Comparison of ENCODE assay signal across 1 cellular context in the genomic region with DNA sequence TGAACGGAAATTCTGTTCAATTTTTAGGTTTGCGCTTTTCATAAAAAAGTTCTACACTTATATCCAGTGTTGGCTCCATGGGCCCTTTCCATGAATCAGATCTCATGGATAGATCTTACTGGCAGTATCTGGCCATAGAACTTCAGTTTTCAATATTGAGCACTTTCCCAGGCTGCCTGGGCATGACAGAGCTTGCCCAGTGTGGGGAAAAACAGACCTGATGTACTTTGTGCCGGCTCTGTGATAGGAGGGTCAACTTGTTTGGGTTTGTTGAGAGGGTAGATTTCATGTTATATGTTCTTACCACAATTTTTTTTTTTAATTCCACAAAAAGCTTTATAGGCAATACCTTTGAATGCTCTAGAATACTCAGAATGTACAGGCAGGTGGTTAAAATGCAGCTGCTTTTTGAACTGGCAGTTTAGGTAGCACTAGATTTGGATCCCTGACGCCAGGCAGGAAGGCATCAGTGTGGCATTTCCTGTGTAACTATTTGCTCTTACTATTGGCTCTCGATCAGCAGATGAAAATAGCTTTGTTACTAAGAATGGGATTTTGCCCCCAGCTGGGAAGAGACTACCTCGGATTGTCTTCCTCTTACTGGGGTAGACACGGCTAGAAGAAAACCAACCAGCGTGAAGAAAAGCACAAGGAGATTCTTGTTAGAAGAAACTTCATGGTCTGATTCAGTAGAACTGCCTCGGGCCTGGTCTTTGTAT.
A peak's percentile ranks its signal among the peaks of the same experiment; 100 is the strongest.
TF ChIP-seq lines count a peak whose summit lies in the region.

No MANE protein-coding gene starts in this region.

TF ChIP-seq in GM12878, 131 proteins besides CTCF, POLR2A, EP300 and RAD21 (continued from another document and continues in another):
- TF ChIP-seq POU2F2 (IDR thresholded peaks at IDR 0.05; ENCODE audit: borderline replicate concordance, low read depth, low read length) (no peak), NR2F1 (conservative IDR thresholded peaks at IDR 0.05) (no peak), RAD51 (IDR thresholded peaks at IDR 0.05) (no peak), EGR1 (IDR thresholded peaks at IDR 0.05; ENCODE audit: borderline replicate concordance in 1 of 2, low read depth in 2 of 2, low read length in 2 of 2) (no peak), BACH1 (IDR thresholded peaks at IDR 0.05; ENCODE audit: borderline replicate concordance) (no peak), RBBP5 (conservative IDR thresholded peaks at IDR 0.05) (no peak), JUNB (IDR thresholded peaks at IDR 0.05) (peak; percentile 51), TBL1XR1 (IDR thresholded peaks at IDR 0.05; ENCODE audit: low read depth, low read length) (no peak), BHLHE40 (IDR thresholded peaks at IDR 0.05; ENCODE audit: borderline replicate concordance in 1 of 2, low read depth in 2 of 2, low read length in 1 of 2) (no peak), TCF12 (IDR thresholded peaks at IDR 0.05; ENCODE audit: low read depth, low read length) (no peak), WRNIP1 (IDR thresholded peaks at IDR 0.05; ENCODE audit: borderline replicate concordance, low read depth, low read length) (no peak), NFYA (IDR thresholded peaks at IDR 0.05; ENCODE audit: borderline replicate concordance, low read depth, low read length) (no peak), CHD1 (IDR thresholded peaks at IDR 0.05; ENCODE audit: low read depth, low read length) (no peak), TCF3 (IDR thresholded peaks at IDR 0.05; ENCODE audit: borderline replicate concordance, insufficient read depth, low read depth, low read length) (no peak), NFXL1 (IDR thresholded peaks at IDR 0.05; ENCODE audit: borderline replicate concordance) (no peak), KDM1A (IDR thresholded peaks at IDR 0.05; ENCODE audit: borderline replicate concordance) (no peak), HDAC6 (IDR thresholded peaks at IDR 0.05; ENCODE audit: unreplicated experiment) (no peak), MYB (IDR thresholded peaks at IDR 0.05; ENCODE audit: borderline replicate concordance, low read depth, low read length) (no peak), RELA (IDR thresholded peaks at IDR 0.05; ENCODE audit: borderline replicate concordance, partially characterized antibody) (no peak), NR2C1 (IDR thresholded peaks at IDR 0.05) (no peak), GATAD2B (conservative IDR thresholded peaks at IDR 0.05; ENCODE audit: low read depth) (no peak), JUND (IDR thresholded peaks at IDR 0.05; ENCODE audit: low read depth, low read length) (no peak), MTA3 (IDR thresholded peaks at IDR 0.05; ENCODE audit: borderline replicate concordance, low read length) (0 out of 2 replicates have a peak, but pooled peaks have one; percentile 40), RFX5 (IDR thresholded peaks at IDR 0.05; ENCODE audit: low read depth, low read length) (no peak), SMAD5 (IDR thresholded peaks at IDR 0.05; ENCODE audit: low read depth) (no peak), PAX5 (IDR thresholded peaks at IDR 0.05; ENCODE audit: borderline replicate concordance, low read depth, low read length) (peak; percentile 83; the same call in 1 of the 2 replicates), PAX8 (IDR thresholded peaks at IDR 0.05) (no peak), ZNF24 (IDR thresholded peaks at IDR 0.05) (no peak), RUNX3 (IDR thresholded peaks at IDR 0.05; ENCODE audit: low read length) (0 out of 2 replicates have a peak, but pooled peaks have one; percentile 5), CBFB (IDR thresholded peaks at IDR 0.05; ENCODE audit: low read depth) (no peak), KAT2A (conservative IDR thresholded peaks at IDR 0.05; ENCODE audit: control insufficient read depth, low read depth, low read length) (no peak)
- TF ChIP-seq, protein P1, sequence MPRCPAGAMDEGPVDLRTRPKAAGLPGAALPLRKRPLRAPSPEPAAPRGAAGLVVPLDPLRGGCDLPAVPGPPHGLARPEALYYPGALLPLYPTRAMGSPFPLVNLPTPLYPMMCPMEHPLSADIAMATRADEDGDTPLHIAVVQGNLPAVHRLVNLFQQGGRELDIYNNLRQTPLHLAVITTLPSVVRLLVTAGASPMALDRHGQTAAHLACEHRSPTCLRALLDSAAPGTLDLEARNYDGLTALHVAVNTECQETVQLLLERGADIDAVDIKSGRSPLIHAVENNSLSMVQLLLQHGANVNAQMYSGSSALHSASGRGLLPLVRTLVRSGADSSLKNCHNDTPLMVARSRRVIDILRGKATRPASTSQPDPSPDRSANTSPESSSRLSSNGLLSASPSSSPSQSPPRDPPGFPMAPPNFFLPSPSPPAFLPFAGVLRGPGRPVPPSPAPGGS (IDR thresholded peaks at IDR 0.05; ENCODE audit: borderline replicate concordance, insufficient read depth, low read depth, low read length, poor library complexity, severe bottlenecking) = no peak
- TF ChIP-seq, protein P2, sequence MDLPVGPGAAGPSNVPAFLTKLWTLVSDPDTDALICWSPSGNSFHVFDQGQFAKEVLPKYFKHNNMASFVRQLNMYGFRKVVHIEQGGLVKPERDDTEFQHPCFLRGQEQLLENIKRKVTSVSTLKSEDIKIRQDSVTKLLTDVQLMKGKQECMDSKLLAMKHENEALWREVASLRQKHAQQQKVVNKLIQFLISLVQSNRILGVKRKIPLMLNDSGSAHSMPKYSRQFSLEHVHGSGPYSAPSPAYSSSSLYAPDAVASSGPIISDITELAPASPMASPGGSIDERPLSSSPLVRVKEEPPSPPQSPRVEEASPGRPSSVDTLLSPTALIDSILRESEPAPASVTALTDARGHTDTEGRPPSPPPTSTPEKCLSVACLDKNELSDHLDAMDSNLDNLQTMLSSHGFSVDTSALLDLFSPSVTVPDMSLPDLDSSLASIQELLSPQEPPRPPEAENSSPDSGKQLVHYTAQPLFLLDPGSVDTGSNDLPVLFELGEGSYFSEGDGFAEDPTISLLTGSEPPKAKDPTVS (IDR thresholded peaks at IDR 0.05; ENCODE audit: low read depth, low read length) = no peak
- TF ChIP-seq, protein P3, sequence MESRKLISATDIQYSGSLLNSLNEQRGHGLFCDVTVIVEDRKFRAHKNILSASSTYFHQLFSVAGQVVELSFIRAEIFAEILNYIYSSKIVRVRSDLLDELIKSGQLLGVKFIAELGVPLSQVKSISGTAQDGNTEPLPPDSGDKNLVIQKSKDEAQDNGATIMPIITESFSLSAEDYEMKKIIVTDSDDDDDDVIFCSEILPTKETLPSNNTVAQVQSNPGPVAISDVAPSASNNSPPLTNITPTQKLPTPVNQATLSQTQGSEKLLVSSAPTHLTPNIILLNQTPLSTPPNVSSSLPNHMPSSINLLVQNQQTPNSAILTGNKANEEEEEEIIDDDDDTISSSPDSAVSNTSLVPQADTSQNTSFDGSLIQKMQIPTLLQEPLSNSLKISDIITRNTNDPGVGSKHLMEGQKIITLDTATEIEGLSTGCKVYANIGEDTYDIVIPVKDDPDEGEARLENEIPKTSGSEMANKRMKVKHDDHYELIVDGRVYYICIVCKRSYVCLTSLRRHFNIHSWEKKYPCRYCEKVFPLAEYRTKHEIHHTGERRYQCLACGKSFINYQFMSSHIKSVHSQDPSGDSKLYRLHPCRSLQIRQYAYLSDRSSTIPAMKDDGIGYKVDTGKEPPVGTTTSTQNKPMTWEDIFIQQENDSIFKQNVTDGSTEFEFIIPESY (IDR thresholded peaks at IDR 0.05) = no peak
- TF ChIP-seq, protein P4, sequence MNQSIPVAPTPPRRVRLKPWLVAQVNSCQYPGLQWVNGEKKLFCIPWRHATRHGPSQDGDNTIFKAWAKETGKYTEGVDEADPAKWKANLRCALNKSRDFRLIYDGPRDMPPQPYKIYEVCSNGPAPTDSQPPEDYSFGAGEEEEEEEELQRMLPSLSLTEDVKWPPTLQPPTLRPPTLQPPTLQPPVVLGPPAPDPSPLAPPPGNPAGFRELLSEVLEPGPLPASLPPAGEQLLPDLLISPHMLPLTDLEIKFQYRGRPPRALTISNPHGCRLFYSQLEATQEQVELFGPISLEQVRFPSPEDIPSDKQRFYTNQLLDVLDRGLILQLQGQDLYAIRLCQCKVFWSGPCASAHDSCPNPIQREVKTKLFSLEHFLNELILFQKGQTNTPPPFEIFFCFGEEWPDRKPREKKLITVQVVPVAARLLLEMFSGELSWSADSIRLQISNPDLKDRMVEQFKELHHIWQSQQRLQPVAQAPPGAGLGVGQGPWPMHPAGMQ (IDR thresholded peaks at IDR 0.05; ENCODE audit: borderline replicate concordance) = no peak
- TF ChIP-seq, protein P5, sequence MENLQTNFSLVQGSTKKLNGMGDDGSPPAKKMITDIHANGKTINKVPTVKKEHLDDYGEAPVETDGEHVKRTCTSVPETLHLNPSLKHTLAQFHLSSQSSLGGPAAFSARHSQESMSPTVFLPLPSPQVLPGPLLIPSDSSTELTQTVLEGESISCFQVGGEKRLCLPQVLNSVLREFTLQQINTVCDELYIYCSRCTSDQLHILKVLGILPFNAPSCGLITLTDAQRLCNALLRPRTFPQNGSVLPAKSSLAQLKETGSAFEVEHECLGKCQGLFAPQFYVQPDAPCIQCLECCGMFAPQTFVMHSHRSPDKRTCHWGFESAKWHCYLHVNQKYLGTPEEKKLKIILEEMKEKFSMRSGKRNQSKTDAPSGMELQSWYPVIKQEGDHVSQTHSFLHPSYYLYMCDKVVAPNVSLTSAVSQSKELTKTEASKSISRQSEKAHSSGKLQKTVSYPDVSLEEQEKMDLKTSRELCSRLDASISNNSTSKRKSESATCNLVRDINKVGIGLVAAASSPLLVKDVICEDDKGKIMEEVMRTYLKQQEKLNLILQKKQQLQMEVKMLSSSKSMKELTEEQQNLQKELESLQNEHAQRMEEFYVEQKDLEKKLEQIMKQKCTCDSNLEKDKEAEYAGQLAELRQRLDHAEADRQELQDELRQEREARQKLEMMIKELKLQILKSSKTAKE (IDR thresholded peaks at IDR 0.05; ENCODE audit: low read depth, poor library complexity, severe bottlenecking) = peak; percentile 53
- TF ChIP-seq, protein P6, sequence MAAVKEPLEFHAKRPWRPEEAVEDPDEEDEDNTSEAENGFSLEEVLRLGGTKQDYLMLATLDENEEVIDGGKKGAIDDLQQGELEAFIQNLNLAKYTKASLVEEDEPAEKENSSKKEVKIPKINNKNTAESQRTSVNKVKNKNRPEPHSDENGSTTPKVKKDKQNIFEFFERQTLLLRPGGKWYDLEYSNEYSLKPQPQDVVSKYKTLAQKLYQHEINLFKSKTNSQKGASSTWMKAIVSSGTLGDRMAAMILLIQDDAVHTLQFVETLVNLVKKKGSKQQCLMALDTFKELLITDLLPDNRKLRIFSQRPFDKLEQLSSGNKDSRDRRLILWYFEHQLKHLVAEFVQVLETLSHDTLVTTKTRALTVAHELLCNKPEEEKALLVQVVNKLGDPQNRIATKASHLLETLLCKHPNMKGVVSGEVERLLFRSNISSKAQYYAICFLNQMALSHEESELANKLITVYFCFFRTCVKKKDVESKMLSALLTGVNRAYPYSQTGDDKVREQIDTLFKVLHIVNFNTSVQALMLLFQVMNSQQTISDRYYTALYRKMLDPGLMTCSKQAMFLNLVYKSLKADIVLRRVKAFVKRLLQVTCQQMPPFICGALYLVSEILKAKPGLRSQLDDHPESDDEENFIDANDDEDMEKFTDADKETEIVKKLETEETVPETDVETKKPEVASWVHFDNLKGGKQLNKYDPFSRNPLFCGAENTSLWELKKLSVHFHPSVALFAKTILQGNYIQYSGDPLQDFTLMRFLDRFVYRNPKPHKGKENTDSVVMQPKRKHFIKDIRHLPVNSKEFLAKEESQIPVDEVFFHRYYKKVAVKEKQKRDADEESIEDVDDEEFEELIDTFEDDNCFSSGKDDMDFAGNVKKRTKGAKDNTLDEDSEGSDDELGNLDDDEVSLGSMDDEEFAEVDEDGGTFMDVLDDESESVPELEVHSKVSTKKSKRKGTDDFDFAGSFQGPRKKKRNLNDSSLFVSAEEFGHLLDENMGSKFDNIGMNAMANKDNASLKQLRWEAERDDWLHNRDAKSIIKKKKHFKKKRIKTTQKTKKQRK (IDR thresholded peaks at IDR 0.05; ENCODE audit: low read depth, low read length) = no peak
- TF ChIP-seq, protein P7, sequence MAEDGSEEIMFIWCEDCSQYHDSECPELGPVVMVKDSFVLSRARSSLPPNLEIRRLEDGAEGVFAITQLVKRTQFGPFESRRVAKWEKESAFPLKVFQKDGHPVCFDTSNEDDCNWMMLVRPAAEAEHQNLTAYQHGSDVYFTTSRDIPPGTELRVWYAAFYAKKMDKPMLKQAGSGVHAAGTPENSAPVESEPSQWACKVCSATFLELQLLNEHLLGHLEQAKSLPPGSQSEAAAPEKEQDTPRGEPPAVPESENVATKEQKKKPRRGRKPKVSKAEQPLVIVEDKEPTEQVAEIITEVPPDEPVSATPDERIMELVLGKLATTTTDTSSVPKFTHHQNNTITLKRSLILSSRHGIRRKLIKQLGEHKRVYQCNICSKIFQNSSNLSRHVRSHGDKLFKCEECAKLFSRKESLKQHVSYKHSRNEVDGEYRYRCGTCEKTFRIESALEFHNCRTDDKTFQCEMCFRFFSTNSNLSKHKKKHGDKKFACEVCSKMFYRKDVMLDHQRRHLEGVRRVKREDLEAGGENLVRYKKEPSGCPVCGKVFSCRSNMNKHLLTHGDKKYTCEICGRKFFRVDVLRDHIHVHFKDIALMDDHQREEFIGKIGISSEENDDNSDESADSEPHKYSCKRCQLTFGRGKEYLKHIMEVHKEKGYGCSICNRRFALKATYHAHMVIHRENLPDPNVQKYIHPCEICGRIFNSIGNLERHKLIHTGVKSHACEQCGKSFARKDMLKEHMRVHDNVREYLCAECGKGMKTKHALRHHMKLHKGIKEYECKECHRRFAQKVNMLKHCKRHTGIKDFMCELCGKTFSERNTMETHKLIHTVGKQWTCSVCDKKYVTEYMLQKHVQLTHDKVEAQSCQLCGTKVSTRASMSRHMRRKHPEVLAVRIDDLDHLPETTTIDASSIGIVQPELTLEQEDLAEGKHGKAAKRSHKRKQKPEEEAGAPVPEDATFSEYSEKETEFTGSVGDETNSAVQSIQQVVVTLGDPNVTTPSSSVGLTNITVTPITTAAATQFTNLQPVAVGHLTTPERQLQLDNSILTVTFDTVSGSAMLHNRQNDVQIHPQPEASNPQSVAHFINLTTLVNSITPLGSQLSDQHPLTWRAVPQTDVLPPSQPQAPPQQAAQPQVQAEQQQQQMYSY (CRISPR knock-in tag; IDR thresholded peaks at IDR 0.05) = no peak
